8 cellular contexts compared by ENCODE assay signal in genomic region chr9:96150324-96151023, GRCh38.
DNase-seq lines count a peak whose midpoint lies in the region; TF ChIP-seq lines count a peak whose summit lies in the region.

No MANE protein-coding gene starts in this region.

- no TSS peak for BruUV-seq in Calu3 (replicated peaks; lab: Mats Ljungman, UMichigan)

- TF ChIP-seq CTCF in GM12865 (IDR thresholded peaks at IDR 0.05; ENCODE audit: insufficient read depth, low read depth, low read length, missing control alignments) (no peak), NB4 (IDR thresholded peaks at IDR 0.05; ENCODE audit: low read depth, low read length) (no peak), Calu3 (IDR thresholded peaks at IDR 0.05; ENCODE audit: unreplicated experiment) (no peak)

- no peaks in the 10 kb centered on the region for H3K9me3 Mint-ChIP-seq in Calu3 (ENCODE audit: low read depth, unreplicated experiment)

- no peaks in the 10 kb centered on the region for H3K4me1 Mint-ChIP-seq in Calu3 (ENCODE audit: low read depth, unreplicated experiment)

- H3K4me3 ChIP-seq in GM12865 (ENCODE audit: low read depth, low read length): peak overlapping the region; percentile 28; the same call in 1 of the 2 replicates
- peak overlapping the region; percentile 12 for H3K4me3 ChIP-seq in NB4 (ENCODE audit: low read depth, low read length)

- H3K4me3 Mint-ChIP-seq in Calu3 (ENCODE audit: low read depth, unreplicated experiment): no peak overlapping the region

- H3K27ac Mint-ChIP-seq in Calu3 (ENCODE audit: unreplicated experiment): no peak overlapping the region

- TF ChIP-seq POLR2A in NB4 (IDR thresholded peaks at IDR 0.05; ENCODE audit: extremely low read depth, insufficient read length): no peak

- no peaks in the 10 kb centered on the region for H3K36me3 Mint-ChIP-seq in Calu3 (ENCODE audit: insufficient read depth, unreplicated experiment)

- no peaks in the 10 kb centered on the region for H3K27me3 Mint-ChIP-seq in Calu3 (ENCODE audit: unreplicated experiment)

- intact Hi-C loops in Calu3 (cut with micrococcal nuclease; ENCODE audit: unreplicated experiment): no loop called here

- DNase-seq in GM12865 (ENCODE audit: low read depth): peak; percentile 83
- DNase-seq in H4 (ENCODE audit: low spot score): peak; percentile 28
- peak; percentile 91 for DNase-seq in NB4 (ENCODE audit: low read depth)
- peak; percentile 52 for DNase-seq in activated naive CD4-positive, alpha-beta T cell treated with Interleukin-2 at 50 U/mL for 16 hours
- DNase-seq in stimulated activated CD8-positive, alpha-beta memory T cell treated with anti-CD3 and anti-CD28 coated beads, Interleukin-7, amount 100 ng/mL, for 24 hours (ENCODE audit: low read depth): peak; percentile 29
- DNase-seq in Calu3: no peak
- no peak for DNase-seq in D341Med (ENCODE audit: low spot score)
- no peak for DNase-seq in nucleus accumbens (lab: John Stamatoyannopoulos, UW)

- CTCF ChIA-PET in Calu3 (lab: Charles Lee): no interaction called here

Comparison
In these comparisons a context has a peak if more than half of its experiments do, and no peak if none do; other contexts are left out.
1. DNase-seq: peak in GM12865 (single experiment), H4 (single experiment), NB4 (single experiment), activated naive CD4-positive, alpha-beta T cell treated with Interleukin-2 at 50 U/mL for 16 hours (single experiment) and stimulated activated CD8-positive, alpha-beta memory T cell treated with anti-CD3 and anti-CD28 coated beads, Interleukin-7, amount 100 ng/mL, for 24 hours (single experiment); none in Calu3 (single experiment), D341Med (single experiment) and nucleus accumbens (0 of 56).